7 cellular contexts compared by ENCODE assay signal in genomic region chr7:97006146-97006950, GRCh38. TPM values are rescaled to one million over a fixed set of nuclear protein-coding genes. Genes with fewer than 3 reads are reported as not detected.
A peak's percentile ranks its signal among the peaks of the same experiment; 100 is the strongest.
DNase-seq lines count a peak whose midpoint lies in the region; ATAC-seq and TF ChIP-seq lines count a peak whose summit lies in the region.

No MANE protein-coding gene starts in this region.

- TF ChIP-seq CTCF in left lung (IDR thresholded peaks at IDR 0.05) (no peak), testis (IDR thresholded peaks at IDR 0.05) (no peak)

- H3K4me1 ChIP-seq in left lung (peaks cover 0 to 22% of the 10 kb centered on the region in 2 donors), testis (peaks cover 3% of the 10 kb centered on the region)

- 3 to 4% methylated on average over 11 to 66 of the region's 79 CpGs for WGBS in testis, 2 donors

- no peak for TF ChIP-seq POLR2A in testis (IDR thresholded peaks at IDR 0.05)

- peak overlapping the region; percentile 2 to 19 for H3K4me3 ChIP-seq in left lung
- H3K4me3 ChIP-seq in testis, result peak overlapping the region; percentile 39 to 53

- intact Hi-C loops in left lung (cut with DNase I) (no loop called here), testis (cut with DNase I; ENCODE audit: low total_unique reads) (no loop called here)

- peak; percentile 92 for DNase-seq in NOMO-1 treated with DMSO at 0.1 percent for 48 hours (lab: John Stamatoyannopoulos, UW; ENCODE audit: unreplicated experiment)
- DNase-seq in caudate nucleus (lab: John Stamatoyannopoulos, UW), result peak in 7 of 61 donors; percentile 31 to 78 (median 43)
- DNase-seq in left lung, result peak in 1 of 2 donors; percentile 83
- peak; percentile 64 for DNase-seq in testis
- DNase-seq in effector CD4-positive, alpha-beta T cell, result no peak

- ATAC-seq in GM18511 (IDR thresholded peaks at IDR 0.05; ENCODE audit: unreplicated experiment) (peak; percentile 77), HG02981 (IDR thresholded peaks at IDR 0.05; ENCODE audit: unreplicated experiment) (peak; percentile 59), left lung (peak; percentile 75)

- H3K27ac ChIP-seq in caudate nucleus (ENCODE audit: low read depth, low read length) (peak overlapping the region; percentile 67), left lung (no peak overlapping the region), testis (peak overlapping the region in 1 of 2 donors; percentile 41)

- H3K9me3 ChIP-seq in left lung (no peaks in the 10 kb centered on the region), testis (no peaks in the 10 kb centered on the region)

- peaks cover 98 to 100% of the 10 kb centered on the region in 2 donors for H3K27me3 ChIP-seq in left lung
- peaks cover 7% of the 10 kb centered on the region for H3K27me3 ChIP-seq in testis

- H3K36me3 ChIP-seq in left lung (no peaks in the 10 kb centered on the region), testis (ENCODE audit: low read depth, missing control alignments) (no peaks in the 10 kb centered on the region)

RNA-seq across cellular contexts. Expression of gene DLX6, which starts 1.0 kb away (rescaled TPM):
- total RNA-seq in left lung (not detected), testis (10 to 100 TPM in 1 of 2 donors, 1 to 10 TPM in 1; 7.3 to 10.1 TPM)
- 6.6 TPM for polyA plus RNA-seq in testis (ENCODE audit: insufficient read depth, low read depth, low replicate concordance)

RNA-seq across cellular contexts. Expression of gene DLX5, which starts 18.3 kb away (rescaled TPM):
- 1 to 10 TPM in 1 of 2 donors, not detected in 1; 1.8 TPM for total RNA-seq in left lung
- total RNA-seq in testis, result 1 to 10 TPM; 2.3 to 2.6 TPM
- polyA plus RNA-seq in testis (ENCODE audit: insufficient read depth, low read depth, low replicate concordance), result 1.3 TPM

Comparison
In these comparisons a context has a peak if more than half of its experiments do, and no peak if none do; other contexts are left out.
1. RNA of gene DLX6, which starts 1.0 kb away (total RNA-seq): 7.3 to 10.1 TPM in testis; not detected in left lung; every median in the first group is over 4 times any median in the second.
2. Peak in every context shown above with its lines, with median percentiles within 50 percentile points of each other: ATAC-seq.